20 cellular contexts compared by ENCODE assay signal in the genomic region with DNA sequence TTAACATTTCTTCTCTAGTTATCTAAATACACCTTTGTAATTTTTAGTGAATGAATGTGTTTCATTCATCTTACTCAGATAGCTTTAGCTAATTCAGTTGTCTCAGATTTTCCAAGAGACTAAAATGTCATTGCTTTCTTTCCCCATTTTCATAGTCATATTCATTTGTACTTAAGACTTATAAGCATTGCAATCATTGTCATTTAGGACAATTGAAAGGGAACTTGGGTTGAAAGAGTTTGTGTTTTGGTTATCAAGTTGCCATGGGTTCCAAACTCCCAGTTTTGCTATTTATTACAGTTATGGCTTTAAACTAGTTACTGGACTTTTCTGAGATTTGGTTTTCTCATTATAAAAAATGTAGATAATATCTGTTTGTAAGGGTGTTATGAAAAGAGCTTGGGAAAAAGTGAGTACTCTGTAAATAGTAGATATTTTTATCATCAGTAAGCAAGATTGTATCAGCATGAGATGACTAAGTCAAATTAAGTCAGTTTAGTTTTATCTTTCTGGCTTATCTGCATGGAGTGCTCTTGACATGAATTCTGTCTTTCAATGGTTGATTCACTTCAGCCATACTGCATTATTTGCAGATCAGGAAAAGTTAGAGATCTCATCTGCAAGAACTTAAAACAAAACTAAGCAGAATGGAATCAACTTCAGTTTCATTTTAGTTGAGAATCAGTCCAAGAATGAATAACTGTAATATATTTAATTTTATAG.
DNase-seq lines count a peak whose midpoint lies in the region; ATAC-seq and TF ChIP-seq lines count a peak whose summit lies in the region.
"Had no signal": no experiment of that assay in that cellular context is flagged by ENCODE, and none has a peak within 500 bp of the region (broad histone marks: within the 10 kb centered on the region; RNA-seq: fewer than 3 reads in every experiment).

No MANE protein-coding gene starts in this region.

- peaks cover 9% of the 10 kb centered on the region; the same call in 1 of the 2 replicates for H3K4me1 ChIP-seq in PC-9 (replicated peaks; ENCODE audit: insufficient read depth)
- H3K4me1 ChIP-seq: tibial artery had no signal

- 0 out of 2 replicates have a peak, but pooled peaks cover 5% of the 10 kb centered on the region for H3K9me3 ChIP-seq in PC-9 (ENCODE audit: insufficient read depth, low read depth)
- H3K9me3 ChIP-seq: left lung, tibial artery had no signal

- no peaks in the 10 kb centered on the region for H3K27me3 ChIP-seq in PC-9 (ENCODE audit: insufficient read depth, low read depth)
- H3K27me3 ChIP-seq: hepatocyte, left lung, tibial artery had no signal

- no peaks in the 10 kb centered on the region for H4K20me1 ChIP-seq in PC-9 (ENCODE audit: insufficient read depth)

- no peaks in the 10 kb centered on the region for H3K27me3 Mint-ChIP-seq in activated CD4-positive, alpha-beta memory T cell treated with anti-CD3 and anti-CD28 coated beads, Interleukin-2, amount 10 ng/mL, durations not matched to agents 7 days and 5 days
- H3K27me3 Mint-ChIP-seq in endothelial cell (ENCODE audit: unreplicated experiment) = no peaks in the 10 kb centered on the region
- H3K27me3 Mint-ChIP-seq: central memory CD8-positive, alpha-beta T cell; naive B cell had no signal

- H3K4me3 ChIP-seq in AG09309 (ENCODE audit: control insufficient read depth, low read depth, low read length) (no peak overlapping the region), PC-9 (no peak overlapping the region)
- H3K4me3 ChIP-seq: hepatocyte, left lung, SK-N-MC, tibial artery had no signal

- CTCF ChIA-PET in PC-9 (lab: Charles Lee) = no interaction called here
- CTCF ChIA-PET in activated CD4-positive, alpha-beta memory T cell treated with anti-CD3 and anti-CD28 coated beads, Interleukin-2, amount 10 ng/mL, durations not matched to agents 7 days and 5 days (lab: Charles Lee) = interaction anchor here (0.6 kb wide), 1 partner anchor 1424 kb away, joined by 4 read pairs; no protein-coding TSS in a partner anchor

- H3K27ac Mint-ChIP-seq in activated CD4-positive, alpha-beta memory T cell treated with anti-CD3 and anti-CD28 coated beads, Interleukin-2, amount 10 ng/mL, durations not matched to agents 7 days and 5 days = no peak overlapping the region
- no peak overlapping the region for H3K27ac Mint-ChIP-seq in endothelial cell (ENCODE audit: unreplicated experiment)
- H3K27ac Mint-ChIP-seq: naive B cell had no signal

- no peaks in the 10 kb centered on the region for H3K9me3 Mint-ChIP-seq in activated CD4-positive, alpha-beta memory T cell treated with anti-CD3 and anti-CD28 coated beads, Interleukin-2, amount 10 ng/mL, durations not matched to agents 7 days and 5 days
- no peaks in the 10 kb centered on the region for H3K9me3 Mint-ChIP-seq in endothelial cell (ENCODE audit: unreplicated experiment)
- H3K9me3 Mint-ChIP-seq: central memory CD8-positive, alpha-beta T cell; naive B cell had no signal

- POLR2A ChIA-PET in PC-9 (lab: Charles Lee; ENCODE audit: unreplicated experiment) = no interaction called here
- POLR2A ChIA-PET in activated CD4-positive, alpha-beta memory T cell treated with anti-CD3 and anti-CD28 coated beads, Interleukin-2, amount 10 ng/mL, durations not matched to agents 7 days and 5 days (lab: Charles Lee) = no interaction called here

- H3K9me2 ChIP-seq in PC-9 (ENCODE audit: insufficient read depth) = no peaks in the 10 kb centered on the region

- intact Hi-C loops in PC-9 (cut with micrococcal nuclease; ENCODE audit: unreplicated experiment) = no loop called here

- H3F3A ChIP-seq in PC-9 (ENCODE audit: insufficient read depth, low read depth) = no peaks in the 10 kb centered on the region

- peak; percentile 32 for DNase-seq in AG09309 (ENCODE audit: low read depth)
- DNase-seq in GM04503 (ENCODE audit: low read depth) = peak; percentile 23
- peak in 1 of 2 experiments; percentile 70 for DNase-seq in PC-9
- peak; percentile 53 for DNase-seq in fibroblast of peridontal ligament (ENCODE audit: extremely low read depth)
- no peak for DNase-seq in activated CD4-positive, alpha-beta memory T cell treated with anti-CD3 and anti-CD28 coated beads, Interleukin-2, amount 10 ng/mL, durations not matched to agents 7 days and 5 days
- no peak for DNase-seq in endothelial cell (ENCODE audit: low spot score)
- DNase-seq in activated CD8-positive, alpha-beta memory T cell treated with anti-CD3 and anti-CD28 coated beads, Interleukin-2, amount 50 U/mL, for 48 hours = no peak
- DNase-seq: activated naive CD4-positive, alpha-beta T cell treated with Interleukin-2 at 50 U/mL for 16 hours; left lung; naive B cell; NCI-H1092; NCI-H2227 treated with DMSO at 0.1 percent for 48 hours; retina; tibial artery had no signal

- no peak overlapping the region for H3K4me2 ChIP-seq in PC-9
- H3K4me2 ChIP-seq: hepatocyte had no signal

- H3K36me3 Mint-ChIP-seq in activated CD4-positive, alpha-beta memory T cell treated with anti-CD3 and anti-CD28 coated beads, Interleukin-2, amount 10 ng/mL, durations not matched to agents 7 days and 5 days (ENCODE audit: low read depth) = no peaks in the 10 kb centered on the region
- H3K36me3 Mint-ChIP-seq in endothelial cell (ENCODE audit: low read depth, unreplicated experiment) = no peaks in the 10 kb centered on the region
- H3K36me3 Mint-ChIP-seq: naive B cell had no signal

- no peak for ATAC-seq in GM18909 (IDR thresholded peaks at IDR 0.05; ENCODE audit: poor library complexity, unreplicated experiment)
- ATAC-seq: left lung had no signal

- no peaks in the 10 kb centered on the region for H3K36me3 ChIP-seq in PC-9 (ENCODE audit: low read depth)
- H3K36me3 ChIP-seq: left lung, tibial artery had no signal

- no peak overlapping the region for H3K27ac ChIP-seq in PC-9
- H3K27ac ChIP-seq: C4-2B, epithelial cell of prostate, hepatocyte, left lung, SK-N-MC, tibial artery had no signal

- no TSS peak for BruUV-seq in PC-9 (replicated peaks; lab: Mats Ljungman, UMichigan)

- H3K4me1 Mint-ChIP-seq in activated CD4-positive, alpha-beta memory T cell treated with anti-CD3 and anti-CD28 coated beads, Interleukin-2, amount 10 ng/mL, durations not matched to agents 7 days and 5 days = peaks cover 7% of the 10 kb centered on the region
- peaks cover 2% of the 10 kb centered on the region for H3K4me1 Mint-ChIP-seq in endothelial cell (ENCODE audit: unreplicated experiment)
- H3K4me1 Mint-ChIP-seq: central memory CD8-positive, alpha-beta T cell had no signal

- no peak overlapping the region for H3K4me3 Mint-ChIP-seq in activated CD4-positive, alpha-beta memory T cell treated with anti-CD3 and anti-CD28 coated beads, Interleukin-2, amount 10 ng/mL, durations not matched to agents 7 days and 5 days
- H3K4me3 Mint-ChIP-seq in endothelial cell (ENCODE audit: unreplicated experiment) = no peak overlapping the region
- H3K4me3 Mint-ChIP-seq: central memory CD8-positive, alpha-beta T cell; naive B cell had no signal

- 0 out of 2 replicates have a peak overlapping the region, but pooled peaks have one; percentile 56 for H2AFZ ChIP-seq in PC-9
- H2AFZ ChIP-seq: hepatocyte had no signal

- TF ChIP-seq CTCF in AG09309 (IDR thresholded peaks at IDR 0.05; ENCODE audit: control insufficient read depth, insufficient read depth, low read depth, low read length, missing control alignments) = no peak
- no peak for TF ChIP-seq CTCF in PC-9 (conservative IDR thresholded peaks at IDR 0.05)
- TF ChIP-seq CTCF in endothelial cell (IDR thresholded peaks at IDR 0.05; ENCODE audit: unreplicated experiment) = no peak

- no peaks in the 10 kb centered on the region for H3K79me2 ChIP-seq in PC-9 (ENCODE audit: low read depth)
- H3K79me2 ChIP-seq: hepatocyte had no signal

Comparison
In these comparisons a context has a peak if more than half of its experiments do, and no peak if none do; other contexts are left out.
1. DNase-seq: peak in AG09309 (single experiment), GM04503 (single experiment) and fibroblast of peridontal ligament (single experiment); none in activated CD4-positive, alpha-beta memory T cell treated with anti-CD3 and anti-CD28 coated beads, Interleukin-2, amount 10 ng/mL, durations not matched to agents 7 days and 5 days (single experiment), endothelial cell (single experiment) and activated CD8-positive, alpha-beta memory T cell treated with anti-CD3 and anti-CD28 coated beads, Interleukin-2, amount 50 U/mL, for 48 hours (single experiment).